ENCODE assay signal across 9 cellular contexts in the genomic region with DNA sequence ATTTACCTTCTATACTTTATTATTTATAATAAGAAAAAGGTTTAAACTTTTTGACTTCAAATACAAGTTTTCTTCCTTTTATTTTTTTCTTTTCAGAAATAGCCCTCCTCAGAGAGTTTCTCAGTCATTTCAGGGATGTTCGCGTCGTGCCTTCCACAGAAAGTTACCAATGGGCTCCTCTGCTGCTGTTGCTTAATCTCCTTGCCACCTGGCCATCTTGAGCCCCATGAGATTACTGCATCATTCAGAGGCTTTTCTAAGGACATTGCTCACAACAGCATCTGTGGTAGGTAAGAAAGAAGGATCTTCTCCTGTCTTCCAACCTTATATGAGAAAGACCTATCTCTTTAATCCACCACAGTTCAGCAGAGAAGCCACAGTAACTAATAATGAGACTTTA.
"Had no signal": no experiment of that assay in that cellular context is flagged by ENCODE, and none has a peak within 500 bp of the region (broad histone marks: within the 10 kb centered on the region; RNA-seq: fewer than 3 reads in every experiment).

No MANE protein-coding gene starts in this region.

- H3K4me3 Mint-ChIP-seq: HFFc6, IgD-negative memory B cell had no signal

- H3K27ac Mint-ChIP-seq: HFFc6, IgD-negative memory B cell had no signal

- DNase-seq: GM23248, GOT3, H7, HFFc6 had no signal

- H3K36me3 ChIP-seq: HAP-1 had no signal

- H3K27ac ChIP-seq: GM23248, HL-60 had no signal

- H3K4me1 Mint-ChIP-seq: IgD-negative memory B cell had no signal

- H3K27me3 Mint-ChIP-seq: IgD-negative memory B cell had no signal

- ATAC-seq: HCT116, HepG2 had no signal

- H3K4me3 ChIP-seq: GM23248, HAP-1 had no signal

- H3K9me3 ChIP-seq: HAP-1 had no signal
